ENCODE assay signal across 18 cellular contexts in genomic region chr2:118843492-118844132, GRCh38. TPM values are rescaled to one million over a fixed set of nuclear protein-coding genes. Genes with fewer than 3 reads are reported as not detected.
DNase-seq lines count a peak whose midpoint lies in the region; ATAC-seq, FAIRE-seq and TF ChIP-seq lines count a peak whose summit lies in the region.
"Had no signal": no experiment of that assay in that cellular context is flagged by ENCODE, and none has a peak within 500 bp of the region (broad histone marks: within the 10 kb centered on the region; RNA-seq: fewer than 3 reads in every experiment).

No MANE protein-coding gene starts in this region.

- H3K27ac Mint-ChIP-seq in astrocyte (ENCODE audit: unreplicated experiment) (peak overlapping the region; percentile 47), mesothelial cell of epicardium (peak overlapping the region; percentile 87)
- H3K27ac Mint-ChIP-seq: activated CD8-positive, alpha-beta T cell treated with anti-CD3 and anti-CD28 coated beads, Interleukin-2, amount 10 ng/mL, durations not matched to agents 7 days and 5 days; activated naive CD4-positive, alpha-beta T cell treated with anti-CD3 and anti-CD28 coated beads for 36 hours had no signal

- TF ChIP-seq CTCF in astrocyte (IDR thresholded peaks at IDR 0.05; ENCODE audit: insufficient read depth, low read depth, low read length) (no peak), mesothelial cell of epicardium (IDR thresholded peaks at IDR 0.05; ENCODE audit: unreplicated experiment) (no peak)

- no peak for DNase-seq in activated T-cell treated with anti-CD3 and anti-CD28 coated beads, Interleukin-2, amount 50 U/mL, for 4 hours
- no peak for DNase-seq in activated T-cell treated with anti-CD3 and anti-CD28 coated beads, Interleukin-2, amount 50 U/mL, for 1 hour
- DNase-seq in astrocyte (ENCODE audit: low read depth) (no peak), mesothelial cell of epicardium (ENCODE audit: low spot score in 2 of 2, unreplicated experiment in 2 of 2) (no peak), Karpas-422 (no peak), OCI-M2 (lab: John Stamatoyannopoulos, UW; ENCODE audit: unreplicated experiment) (no peak)
- DNase-seq: activated CD8-positive, alpha-beta T cell treated with anti-CD3 and anti-CD28 coated beads, Interleukin-2, amount 10 ng/mL, durations not matched to agents 7 days and 5 days; activated naive CD4-positive, alpha-beta T cell treated with anti-CD3 and anti-CD28 coated beads for 36 hours; kidney glomerular epithelial cell; NCI-H2171; stimulated activated CD4-positive, alpha-beta T cell treated with anti-CD3 and anti-CD28 coated beads, Interleukin-4, amount 100 ng/mL, for 4 hours had no signal

- no peak for ATAC-seq in activated T-cell treated with anti-CD3 and anti-CD28 coated beads, Interleukin-2, amount 50 U/mL, for 4 hours
- no peak for ATAC-seq in GM21576 (IDR thresholded peaks at IDR 0.05; ENCODE audit: unreplicated experiment)
- ATAC-seq: activated CD8-positive, alpha-beta T cell treated with anti-CD3 and anti-CD28 coated beads, Interleukin-2, amount 10 ng/mL, durations not matched to agents 7 days and 5 days had no signal

- no peaks in the 10 kb centered on the region for H3K9me3 Mint-ChIP-seq in activated T-cell treated with anti-CD3 and anti-CD28 coated beads, Interleukin-2, amount 50 U/mL, for 4 hours
- H3K9me3 Mint-ChIP-seq in astrocyte (ENCODE audit: unreplicated experiment) (peaks cover 38% of the 10 kb centered on the region), mesothelial cell of epicardium (no peaks in the 10 kb centered on the region)
- H3K9me3 Mint-ChIP-seq: activated naive CD4-positive, alpha-beta T cell treated with anti-CD3 and anti-CD28 coated beads for 36 hours had no signal

- no peaks in the 10 kb centered on the region for H3K36me3 Mint-ChIP-seq in activated T-cell treated with anti-CD3 and anti-CD28 coated beads, Interleukin-2, amount 50 U/mL, for 4 hours (ENCODE audit: insufficient read depth)
- H3K36me3 Mint-ChIP-seq in astrocyte (ENCODE audit: low read depth, unreplicated experiment) (peaks cover 2% of the 10 kb centered on the region), mesothelial cell of epicardium (peaks cover 21% of the 10 kb centered on the region)

- H3K9me2 ChIP-seq in Karpas-422 (replicated peaks; ENCODE audit: insufficient read depth, low read length): no peaks in the 10 kb centered on the region

- peak overlapping the region; percentile 77 for H3K4me2 ChIP-seq in astrocyte (ENCODE audit: low read length)
- H3K4me2 ChIP-seq in Karpas-422 (ENCODE audit: low read depth, low read length, poor library complexity, severe bottlenecking): no peak overlapping the region

- peaks cover 6% of the 10 kb centered on the region for H3K4me1 ChIP-seq in astrocyte (ENCODE audit: insufficient read depth, low read length)
- no peaks in the 10 kb centered on the region for H3K4me1 ChIP-seq in Karpas-422 (ENCODE audit: low read length)

- no peaks in the 10 kb centered on the region for H3K9me3 ChIP-seq in astrocyte (ENCODE audit: insufficient read depth, low read depth, low read length)
- no peaks in the 10 kb centered on the region for H3K9me3 ChIP-seq in Karpas-422 (ENCODE audit: low read length)
- H3K9me3 ChIP-seq: vagina had no signal

- H3K27me3 ChIP-seq in astrocyte (ENCODE audit: insufficient read depth, low read length) (peaks cover 77% of the 10 kb centered on the region), Karpas-422 (ENCODE audit: low read length) (no peaks in the 10 kb centered on the region)

- no peak for FAIRE-seq in astrocyte (lab: Jason Lieb, UNC)
- FAIRE-seq: A204.1, G401.6 had no signal

- peaks cover 65% of the 10 kb centered on the region for H3K79me2 ChIP-seq in astrocyte (ENCODE audit: insufficient read depth, low read length)
- no peaks in the 10 kb centered on the region for H3K79me2 ChIP-seq in Karpas-422 (ENCODE audit: low read length)

- H3K27me3 Mint-ChIP-seq in activated T-cell treated with anti-CD3 and anti-CD28 coated beads, Interleukin-2, amount 50 U/mL, for 4 hours (ENCODE audit: low read depth): peaks cover 76% of the 10 kb centered on the region
- H3K27me3 Mint-ChIP-seq in astrocyte (ENCODE audit: low read depth, unreplicated experiment): peaks cover 81% of the 10 kb centered on the region
- peaks cover 80% of the 10 kb centered on the region for H3K27me3 Mint-ChIP-seq in mesothelial cell of epicardium (ENCODE audit: low read depth)

- H2AFZ ChIP-seq in astrocyte (ENCODE audit: low read depth, low read length) (no peak overlapping the region), Karpas-422 (ENCODE audit: low read length) (no peak overlapping the region)

- peaks cover 22% of the 10 kb centered on the region for H4K20me1 ChIP-seq in astrocyte (ENCODE audit: insufficient read depth, low read length)
- H4K20me1 ChIP-seq in Karpas-422 (ENCODE audit: insufficient read depth, low read depth, low read length): no peaks in the 10 kb centered on the region

- H3K36me3 ChIP-seq in astrocyte (ENCODE audit: insufficient read depth, low read length) (no peaks in the 10 kb centered on the region), Karpas-422 (ENCODE audit: insufficient read depth, low read length) (no peaks in the 10 kb centered on the region)
- H3K36me3 ChIP-seq: cardiac muscle cell, vagina had no signal

- peak overlapping the region; percentile 37 for H3K27ac ChIP-seq in astrocyte (ENCODE audit: low read depth, low read length)
- peak overlapping the region in 18 of 21 experiments; percentile 27 to 96 (median 78) for H3K27ac ChIP-seq in skin epidermis
- no peak overlapping the region for H3K27ac ChIP-seq in Karpas-422 (ENCODE audit: low read length)
- H3K27ac ChIP-seq: cardiac muscle cell, vagina had no signal

- H3K9ac ChIP-seq in astrocyte (ENCODE audit: low read length) (peak overlapping the region; percentile 83), Karpas-422 (ENCODE audit: low read length) (no peak overlapping the region)

- H3K4me3 ChIP-seq in astrocyte (ENCODE audit: insufficient read depth, low read depth, low read length): peak overlapping the region; percentile 65
- H3K4me3 ChIP-seq in skin epidermis: peak overlapping the region in 6 of 7 experiments; percentile 6 to 29 (median 24)
- H3K4me3 ChIP-seq in Karpas-422 (ENCODE audit: low read length): no peak overlapping the region
- H3K4me3 ChIP-seq: cardiac muscle cell had no signal

- peaks cover 31% of the 10 kb centered on the region for H3K4me1 Mint-ChIP-seq in activated T-cell treated with anti-CD3 and anti-CD28 coated beads, Interleukin-2, amount 50 U/mL, for 4 hours (ENCODE audit: low read depth)
- H3K4me1 Mint-ChIP-seq in astrocyte (ENCODE audit: low read depth, unreplicated experiment) (peaks cover 5% of the 10 kb centered on the region), mesothelial cell of epicardium (peaks cover 63% of the 10 kb centered on the region)

- H3K4me3 Mint-ChIP-seq in activated T-cell treated with anti-CD3 and anti-CD28 coated beads, Interleukin-2, amount 50 U/mL, for 4 hours: peak overlapping the region; percentile 46
- no peak overlapping the region for H3K4me3 Mint-ChIP-seq in astrocyte (ENCODE audit: unreplicated experiment)
- peak overlapping the region; percentile 87 for H3K4me3 Mint-ChIP-seq in mesothelial cell of epicardium
- H3K4me3 Mint-ChIP-seq: activated CD8-positive, alpha-beta T cell treated with anti-CD3 and anti-CD28 coated beads, Interleukin-2, amount 10 ng/mL, durations not matched to agents 7 days and 5 days had no signal

RNA-seq across cellular contexts. Expression of gene EN1, which starts 3.8 kb away (rescaled TPM):
- not detected for total RNA-seq in activated T-cell treated with anti-CD3 and anti-CD28 coated beads, Interleukin-2, amount 50 U/mL, for 4 hours
- total RNA-seq in astrocyte (0.09 TPM in 1 of 2 replicates, not detected in the other), mesothelial cell of epicardium (17.7 to 18.3 TPM (median 17.9 TPM) in 3 replicates)
- total RNA-seq in Karpas-422 (2014; rRNA removed; shearing (Covaris generic); ENCODE audit: low replicate concordance): not detected in 2 replicates
- total RNA-seq: activated CD8-positive, alpha-beta T cell treated with anti-CD3 and anti-CD28 coated beads, Interleukin-2, amount 10 ng/mL, durations not matched to agents 7 days and 5 days; activated naive CD4-positive, alpha-beta T cell treated with anti-CD3 and anti-CD28 coated beads for 36 hours; cardiac muscle cell; glomerular endothelial cell; vagina had no signal

Comparison
In these comparisons a context has a peak if more than half of its experiments do, and no peak if none do; other contexts are left out.
1. RNA of gene EN1, which starts 3.8 kb away (total RNA-seq): 17.7 to 18.3 TPM in mesothelial cell of epicardium; 0.09 TPM in astrocyte, not detected in activated T-cell treated with anti-CD3 and anti-CD28 coated beads, Interleukin-2, amount 50 U/mL, for 4 hours and not detected in Karpas-422; every median in the first group is over 10 times any median in the second.